ENCODE assay signal across 21 cellular contexts in the genomic region with DNA sequence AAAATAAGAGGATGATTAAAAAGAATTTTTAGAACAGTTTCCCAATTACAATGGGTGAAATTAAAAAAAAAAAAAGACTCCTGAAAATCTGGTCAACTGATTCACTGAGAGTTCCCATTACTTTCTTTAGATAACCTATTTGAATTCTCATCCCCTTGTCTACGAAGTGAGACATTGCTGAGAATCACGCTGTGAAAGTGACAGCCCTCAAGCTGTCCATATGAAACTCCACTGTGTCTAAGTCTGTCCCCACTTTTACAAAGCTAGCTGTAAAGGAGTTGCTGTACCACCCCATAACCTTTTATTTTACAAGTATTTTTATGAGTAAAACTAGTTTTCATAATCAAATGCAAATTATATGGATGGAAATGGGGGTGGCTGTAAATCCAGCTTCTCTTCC.
"Had no signal": no experiment of that assay in that cellular context is flagged by ENCODE, and none has a peak within 500 bp of the region (broad histone marks: within the 10 kb centered on the region; RNA-seq: fewer than 3 reads in every experiment).

No MANE protein-coding gene starts in this region.

- H3K4me3 ChIP-seq: MG63 had no signal

- H3K4me2 ChIP-seq: SK-N-SH had no signal

- H3K9me3 ChIP-seq: MG63, SK-N-SH had no signal

- H3K36me3 Mint-ChIP-seq: T-cell had no signal

- H3K27ac ChIP-seq: RWPE1 had no signal

- H3K27ac Mint-ChIP-seq: T-cell had no signal

- H3K4me3 Mint-ChIP-seq: T-cell had no signal

- H3K36me3 ChIP-seq: MG63 had no signal

- DNase-seq: IMR-90, Karpas-422, KG1, MG63, NCI-H1092 treated with DMSO at 0.1 percent for 48 hours, NCI-H1436, NCI-H187, NCI-H2029, NCI-H2081 treated with DMSO at 0.1 percent for 48 hours, NCI-H2171, NCI-H226, NCI-H446, NCI-H510A, NCI-H524 treated with DMSO at 0.1 percent for 48 hours, NCI-H748 treated with DMSO at 0.1 percent for 48 hours, PC-3, SHP77, SK-N-SH, SW 1271, T-cell had no signal

- H3K9ac ChIP-seq: SK-N-SH had no signal

- H3K4me1 Mint-ChIP-seq: T-cell had no signal
